ENCODE assay signal across 15 cellular contexts in the genomic region with DNA sequence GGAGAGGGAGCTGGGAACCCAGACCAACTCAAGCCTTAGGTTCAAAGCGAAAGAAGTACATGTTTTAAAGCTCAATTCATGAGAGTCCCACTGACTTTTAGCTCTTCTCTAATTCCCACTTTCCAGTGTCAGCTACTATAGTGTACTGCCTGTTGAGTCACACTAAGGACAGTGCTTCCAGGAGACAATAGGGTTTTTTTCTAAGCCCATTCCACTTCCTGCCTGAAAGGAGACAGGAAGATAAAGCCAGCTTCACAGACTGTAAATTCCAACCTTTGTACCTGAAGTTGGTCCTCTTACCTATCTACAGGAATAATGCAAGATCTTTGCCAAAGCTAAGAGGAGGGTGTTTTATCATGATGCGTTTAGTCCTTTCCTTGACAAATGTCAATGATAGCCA. TPM values are rescaled to one million over a fixed set of nuclear protein-coding genes. Genes with fewer than 3 reads are reported as not detected.
DNase-seq lines count a peak whose midpoint lies in the region; ATAC-seq and TF ChIP-seq lines count a peak whose summit lies in the region.
"Had no signal": no experiment of that assay in that cellular context is flagged by ENCODE, and none has a peak within 500 bp of the region (broad histone marks: within the 10 kb centered on the region; RNA-seq: fewer than 3 reads in every experiment).

No MANE protein-coding gene starts in this region.

- TF ChIP-seq CTCF in PC-3 (conservative IDR thresholded peaks at IDR 0.05; ENCODE audit: low read depth, low read length), result no peak
- no peak for TF ChIP-seq CTCF in fibroblast of pulmonary artery (IDR thresholded peaks at IDR 0.05; ENCODE audit: low read length, missing control alignments)
- TF ChIP-seq CTCF in neutrophil (IDR thresholded peaks at IDR 0.05), result no peak

- H3K36me3 ChIP-seq in PC-3 (ENCODE audit: low read depth, low read length) (no peaks in the 10 kb centered on the region), neutrophil (peaks cover 12% of the 10 kb centered on the region)
- H3K36me3 ChIP-seq: HAP-1 had no signal

- H3K9ac ChIP-seq in PC-3 (ENCODE audit: low read length), result no peak overlapping the region

- POLR2A ChIA-PET in PC-3 (lab: Charles Lee; ENCODE audit: unreplicated experiment), result interaction anchor here (0.6 kb wide), 1 partner anchor 334 kb away, joined by 3 read pairs; no protein-coding TSS in a partner anchor

- no peaks in the 10 kb centered on the region for H3K27me3 ChIP-seq in PC-3 (ENCODE audit: low read length)
- H3K27me3 ChIP-seq in neutrophil, result no peaks in the 10 kb centered on the region
- H3K27me3 ChIP-seq: BE2C, esophagus squamous epithelium had no signal

- H3K4me1 ChIP-seq in PC-3 (ENCODE audit: insufficient read depth, low read length) (peaks cover 17% of the 10 kb centered on the region), neutrophil (ENCODE audit: control insufficient read depth in 1 of 2, insufficient read depth in 1 of 2, low read depth in 1 of 2, low read length in 1 of 2) (peaks cover 42 to 46% of the 10 kb centered on the region in 2 experiments)

- intact Hi-C loops in PC-3 (cut with micrococcal nuclease), result no loop called here

- no TSS peak for BruUV-seq in PC-3 (replicated peaks; lab: Mats Ljungman, UMichigan)

- no peaks in the 10 kb centered on the region for H3F3A ChIP-seq in PC-3 (ENCODE audit: low read length, unreplicated experiment)

- H3K9me3 ChIP-seq in PC-3 (ENCODE audit: low read length) (no peaks in the 10 kb centered on the region), neutrophil (no peaks in the 10 kb centered on the region)
- H3K9me3 ChIP-seq: BE2C, esophagus squamous epithelium, HAP-1 had no signal

- no peaks in the 10 kb centered on the region for H4K20me1 ChIP-seq in PC-3 (ENCODE audit: low read length)

- peak overlapping the region; percentile 45 for H3K4me2 ChIP-seq in PC-3 (ENCODE audit: low read length)
- H3K4me2 ChIP-seq: PC-9 had no signal

- peaks cover 16% of the 10 kb centered on the region for H3K79me2 ChIP-seq in PC-3 (ENCODE audit: low read length)

- H3K9me2 ChIP-seq in PC-3 (replicated peaks; ENCODE audit: low read length), result no peaks in the 10 kb centered on the region

- H2AFZ ChIP-seq in PC-3 (ENCODE audit: low read length), result peak overlapping the region; percentile 30; the same call in 1 of the 2 replicates
- H2AFZ ChIP-seq: PC-9 had no signal

- H3K27ac ChIP-seq in PC-3 (ENCODE audit: low read length), result no peak overlapping the region
- H3K27ac ChIP-seq in neutrophil, result peak overlapping the region; percentile 81
- H3K27ac ChIP-seq: PC-9 had no signal

- ATAC-seq in PC-3, result peak; percentile 46
- no peak for ATAC-seq in HG02610 (IDR thresholded peaks at IDR 0.05; ENCODE audit: unreplicated experiment)
- ATAC-seq: activated CD8-positive, alpha-beta T cell treated with anti-CD3 and anti-CD28 coated beads, Interleukin-2, amount 10 ng/mL, durations not matched to agents 7 days and 5 days had no signal

- peak; percentile 22 for DNase-seq in EL
- peak; percentile 62 for DNase-seq in PC-3
- peak; percentile 33 for DNase-seq in fibroblast of pulmonary artery (ENCODE audit: low read depth)
- no peak for DNase-seq in D341Med (ENCODE audit: low spot score)
- DNase-seq in NCI-H524 treated with DMSO at 0.1 percent for 48 hours (lab: John Stamatoyannopoulos, UW), result no peak
- DNase-seq in SIG-M5 (lab: John Stamatoyannopoulos, UW), result no peak
- DNase-seq: activated CD8-positive, alpha-beta T cell treated with anti-CD3 and anti-CD28 coated beads, Interleukin-2, amount 10 ng/mL, durations not matched to agents 7 days and 5 days; BE2C; caudate nucleus; esophagus squamous epithelium; NCI-H1105; PC-9 had no signal

- H3K4me3 ChIP-seq in PC-3 (ENCODE audit: low read length) (no peak overlapping the region), fibroblast of pulmonary artery (replicated peaks; ENCODE audit: low read depth, low read length) (no peak overlapping the region), neutrophil (ENCODE audit: low read depth in 1 of 2, low read length in 1 of 2) (no peak overlapping the region)
- H3K4me3 ChIP-seq: esophagus squamous epithelium, HAP-1, PC-9 had no signal

- CTCF ChIA-PET in PC-3 (lab: Charles Lee), result no interaction called here

RNA-seq across cellular contexts. Expression of a gene that starts 4.4 kb away (rescaled TPM):
- total RNA-seq in PC-3 (2014; rRNA removed), result 14.3 and 18.8 TPM in 2 replicates

Comparison
In these comparisons a context has a peak if more than half of its experiments do, and no peak if none do; other contexts are left out.
1. DNase-seq: peak in EL (single experiment), PC-3 (single experiment) and fibroblast of pulmonary artery (single experiment); none in D341Med (single experiment), NCI-H524 treated with DMSO at 0.1 percent for 48 hours (single experiment) and SIG-M5 (single experiment).